Comparison of ENCODE assay signal across 8 cellular contexts in genomic region chr12:57744194-57744776, GRCh38. TPM values are rescaled to one million over a fixed set of nuclear protein-coding genes. Genes with fewer than 3 reads are reported as not detected.
A peak's percentile ranks its signal among the peaks of the same experiment; 100 is the strongest.
DNase-seq lines count a peak whose midpoint lies in the region; ATAC-seq and TF ChIP-seq lines count a peak whose summit lies in the region.

No MANE protein-coding gene starts in this region.

- intact Hi-C loops in CD4-positive, alpha-beta T cell (cut with DNase I, micrococcal nuclease), result loop anchor here in 1 of 2 experiments (5.0 kb wide), 2 partner anchors 52 to 117 kb away; partner anchors contain the start of gene OS9
- intact Hi-C loops in MCF 10A (cut with micrococcal nuclease), result loop anchor here (1.0 kb wide), 1 partner anchor 18 kb away; no protein-coding TSS in a partner anchor

- no peaks in the 10 kb centered on the region for H3K27me3 Mint-ChIP-seq in CD4-positive, alpha-beta T cell
- H3K27me3 Mint-ChIP-seq in MCF 10A (ENCODE audit: insufficient read depth, unreplicated experiment), result peaks cover 22% of the 10 kb centered on the region

- peak overlapping the region; percentile 94 for H3K4me3 Mint-ChIP-seq in CD4-positive, alpha-beta T cell
- peak overlapping the region; percentile 100 for H3K4me3 Mint-ChIP-seq in MCF 10A (ENCODE audit: unreplicated experiment)

- CTCF ChIA-PET in CD4-positive, alpha-beta T cell (lab: Charles Lee), result interaction anchor here (1.9 to 2.5 kb wide), 2 partner anchors 12 to 15 kb away, joined by 6 to 15 read pairs; no protein-coding TSS in a partner anchor
- CTCF ChIA-PET in MCF 10A (lab: Yijun Ruan, JAX), result interaction anchor here (0.8 to 1.7 kb wide), 2 partner anchors 18 to 22 kb away, joined by 5 to 11 read pairs; no protein-coding TSS in a partner anchor

- peak; percentile 43 for ATAC-seq in CD4-positive, alpha-beta T cell (ENCODE audit: poor library complexity)
- peak; percentile 33 for ATAC-seq in GM19324 (IDR thresholded peaks at IDR 0.05; ENCODE audit: low FRiP score, unreplicated experiment)
- peak; percentile 37 for ATAC-seq in HG03342 (IDR thresholded peaks at IDR 0.05; ENCODE audit: unreplicated experiment)

- H3K9me3 Mint-ChIP-seq in CD4-positive, alpha-beta T cell, result no peaks in the 10 kb centered on the region
- no peaks in the 10 kb centered on the region for H3K9me3 Mint-ChIP-seq in MCF 10A (ENCODE audit: unreplicated experiment)

- POLR2A ChIA-PET in CD4-positive, alpha-beta T cell (lab: Charles Lee), result interaction anchor here (0.6 to 2.5 kb wide), 13 partner anchors 9 to 224 kb away, joined by 3 to 28 read pairs (median 4); partner anchors contain the start of genes ATP23, DCTN2, DDIT3 and MARCHF9
- POLR2A ChIA-PET in MCF 10A (lab: Yijun Ruan, JAX), result interaction anchor here (0.5 to 2.5 kb wide), 25 partner anchors 8 to 1115 kb away, joined by 3 to 20 read pairs (median 5); partner anchors contain the start of genes CDK4, EEF1AKMT3, MARCHF9 and METTL1

- peaks cover 66% of the 10 kb centered on the region for H3K4me1 Mint-ChIP-seq in CD4-positive, alpha-beta T cell (ENCODE audit: low read depth)
- H3K4me1 Mint-ChIP-seq in MCF 10A (ENCODE audit: insufficient read depth, unreplicated experiment), result peaks cover 11% of the 10 kb centered on the region

- H3K36me3 Mint-ChIP-seq in CD4-positive, alpha-beta T cell (ENCODE audit: low read depth), result peaks cover 56% of the 10 kb centered on the region
- H3K36me3 Mint-ChIP-seq in MCF 10A (ENCODE audit: insufficient read depth, unreplicated experiment), result peaks cover 43% of the 10 kb centered on the region

- H3K27me3 ChIP-seq in CD4-positive, alpha-beta T cell (ENCODE audit: control insufficient read depth, insufficient read depth, low read length), result no peaks in the 10 kb centered on the region
- H3K27me3 ChIP-seq in layer of hippocampus (ENCODE audit: control insufficient read depth, insufficient read depth, low read length), result peaks cover 4% of the 10 kb centered on the region

- peak in 9 of 10 experiments; percentile 45 to 80 (median 63) for DNase-seq in CD4-positive, alpha-beta T cell
- peak in 4 of 5 experiments; percentile 30 to 86 (median 57) for DNase-seq in T-helper 2 cell
- DNase-seq in MCF 10A (ENCODE audit: unreplicated experiment), result no peak
- DNase-seq in stimulated activated CD4-positive, alpha-beta T cell treated with anti-CD3 and anti-CD28 coated beads, Interleukin-4, amount 100 ng/mL, for 48 hours (ENCODE audit: low read depth in 2 of 2), result peak; percentile 57 to 77
- DNase-seq in central memory CD4-positive, alpha-beta T cell, result no peak

- TSS peak; percentile 34 for BruUV-seq in MCF 10A (replicated peaks; lab: Mats Ljungman, UMichigan)

- TF ChIP-seq CTCF in CD4-positive, alpha-beta T cell (IDR thresholded peaks at IDR 0.05), result no peak
- TF ChIP-seq CTCF in MCF 10A (IDR thresholded peaks at IDR 0.05; ENCODE audit: unreplicated experiment), result no peak

- no peaks in the 10 kb centered on the region for H3K9me3 ChIP-seq in CD4-positive, alpha-beta T cell (ENCODE audit: control insufficient read depth, low read length)

- H3K27ac Mint-ChIP-seq in CD4-positive, alpha-beta T cell, result peak overlapping the region; percentile 94
- H3K27ac Mint-ChIP-seq in MCF 10A (ENCODE audit: low read depth, unreplicated experiment), result peak overlapping the region; percentile 100

- peak overlapping the region; percentile 84 for H3K27ac ChIP-seq in CD4-positive, alpha-beta T cell (ENCODE audit: low read depth, low read length)
- H3K27ac ChIP-seq in layer of hippocampus (ENCODE audit: low read depth, low read length), result peak overlapping the region; percentile 83

RNA-seq across cellular contexts. Expression of gene TSPAN31, which starts 0.6 kb away (rescaled TPM):
- 10 to 100 TPM; 10.3 to 10.7 TPM for total RNA-seq in CD4-positive, alpha-beta T cell
- 24.8 and 30.9 TPM in 2 replicates for total RNA-seq in MCF 10A (2022)

RNA-seq across cellular contexts. Expression of gene AGAP2, which starts 5.7 kb away (rescaled TPM):
- total RNA-seq in CD4-positive, alpha-beta T cell, result 10 to 100 TPM; 21.0 to 21.2 TPM
- total RNA-seq in MCF 10A (2022), result 0.19 TPM in 1 of 2 replicates, not detected in the other

RNA-seq across cellular contexts. Expression of gene CDK4, which starts 7.8 kb away (rescaled TPM):
- total RNA-seq in CD4-positive, alpha-beta T cell, result 10 to 100 TPM in 1 of 2 experiments, 1 to 10 TPM in 1; 8.7 to 10.8 TPM
- total RNA-seq in MCF 10A (2022), result 117 and 123 TPM in 2 replicates

RNA-seq across cellular contexts. Expression of gene MARCHF9, which starts 10.6 kb away (rescaled TPM):
- total RNA-seq in CD4-positive, alpha-beta T cell, result 10 to 100 TPM; 39.9 to 40.8 TPM
- total RNA-seq in MCF 10A (2022), result 8.7 and 12.5 TPM in 2 replicates

RNA-seq across cellular contexts. Expression of gene CYP27B1, which starts 22.6 kb away (rescaled TPM):
- total RNA-seq in CD4-positive, alpha-beta T cell, result 1 to 10 TPM; 1.0 to 1.4 TPM
- 12.6 and 27.5 TPM in 2 replicates for total RNA-seq in MCF 10A (2022)

Comparison
In these comparisons a context has a peak if more than half of its experiments do, and no peak if none do; other contexts are left out.
1. DNase-seq: peak in CD4-positive, alpha-beta T cell (9 of 10), T-helper 2 cell (4 of 5) and stimulated activated CD4-positive, alpha-beta T cell treated with anti-CD3 and anti-CD28 coated beads, Interleukin-4, amount 100 ng/mL, for 48 hours (2 of 2); none in MCF 10A (single experiment) and central memory CD4-positive, alpha-beta T cell (single experiment).
2. RNA of gene AGAP2, which starts 5.7 kb away (total RNA-seq): 21.0 to 21.2 TPM in CD4-positive, alpha-beta T cell; 0.19 TPM in MCF 10A; every median in the first group is over 10 times any median in the second.
3. Peak in every context shown above with its lines, with median percentiles within 50 percentile points of each other: ATAC-seq.